Comparison of ENCODE assay signal across 15 cellular contexts in the genomic region with DNA sequence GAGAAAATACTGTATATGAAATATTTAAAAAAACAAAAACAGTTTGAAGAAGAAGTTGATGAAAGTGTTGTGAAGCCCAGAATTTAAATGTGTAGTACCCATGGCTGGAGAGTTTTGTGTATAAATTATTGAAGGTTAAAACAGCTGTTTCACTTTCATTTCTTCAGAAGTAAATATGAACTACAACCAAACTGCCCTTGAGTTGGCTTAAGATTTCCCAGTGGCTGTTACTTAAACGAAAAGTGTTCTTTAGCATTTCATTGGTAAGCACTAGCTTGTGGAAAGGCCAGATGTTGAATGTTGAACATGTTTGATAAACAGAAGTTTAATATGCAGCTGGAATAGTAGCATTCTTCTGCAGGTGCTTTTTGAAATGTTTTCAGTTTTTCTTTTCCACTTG.
DNase-seq lines count a peak whose midpoint lies in the region; ATAC-seq and TF ChIP-seq lines count a peak whose summit lies in the region.
"Had no signal": no experiment of that assay in that cellular context is flagged by ENCODE, and none has a peak within 500 bp of the region (broad histone marks: within the 10 kb centered on the region; RNA-seq: fewer than 3 reads in every experiment).

No MANE protein-coding gene starts in this region.

- H3K36me3 ChIP-seq in Loucy (ENCODE audit: insufficient read depth, low read length) (no peaks in the 10 kb centered on the region), Peyer's patch (no peaks in the 10 kb centered on the region)
- H3K36me3 ChIP-seq: neural progenitor cell had no signal

- H3K4me1 ChIP-seq in Loucy (ENCODE audit: insufficient read depth, low read length, poor library complexity, severe bottlenecking), result peaks cover 26% of the 10 kb centered on the region
- H3K4me1 ChIP-seq in Peyer's patch, result peaks cover 0 to 6% (median 0%) of the 10 kb centered on the region in 4 donors
- H3K4me1 ChIP-seq: neural progenitor cell had no signal

- H3K4me1 Mint-ChIP-seq in naive thymus-derived CD8-positive, alpha-beta T cell, result peaks cover 32 to 88% (median 74%) of the 10 kb centered on the region in 4 donors
- H3K4me1 Mint-ChIP-seq: neural progenitor cell, WTC11 had no signal

- H3K9me3 ChIP-seq in Loucy (ENCODE audit: insufficient read depth, low read depth, low read length) (no peaks in the 10 kb centered on the region), Peyer's patch (no peaks in the 10 kb centered on the region)

- ATAC-seq in naive thymus-derived CD8-positive, alpha-beta T cell, result peak; percentile 41 to 58
- ATAC-seq in HG03097 (IDR thresholded peaks at IDR 0.05; ENCODE audit: low FRiP score, unreplicated experiment), result no peak
- ATAC-seq in GM21528 (IDR thresholded peaks at IDR 0.05; ENCODE audit: low FRiP score, unreplicated experiment), result no peak
- ATAC-seq: WTC11 had no signal

- H3K4me3 Mint-ChIP-seq in naive thymus-derived CD8-positive, alpha-beta T cell, result peak overlapping the region; percentile 20 to 70 (median 56)
- H3K4me3 Mint-ChIP-seq: neural progenitor cell, WTC11 had no signal

- DNase-seq in GM10266 (ENCODE audit: extremely low spot score) (peak; percentile 38), choroid plexus epithelial cell (ENCODE audit: low read depth) (peak; percentile 20), Peyer's patch (no peak)
- DNase-seq in naive thymus-derived CD8-positive, alpha-beta T cell, result peak in 2 of 10 donors; percentile 16 to 20
- DNase-seq: aorta; DMS79; NCI-H226; SHP77 treated with DMSO at 0.1 percent for 48 hours; stimulated activated CD4-positive, alpha-beta T cell treated with anti-CD3 and anti-CD28 coated beads, Interleukin-1b, Interleukin-23, amount 100 ng/mL, for 48 hours had no signal

- no peaks in the 10 kb centered on the region for H3K9me2 ChIP-seq in Loucy (replicated peaks; ENCODE audit: low read depth, low read length)

- peak overlapping the region; percentile 77 for H3K4me2 ChIP-seq in Loucy (ENCODE audit: low read depth, low read length, poor library complexity, severe bottlenecking)
- H3K4me2 ChIP-seq: neural progenitor cell had no signal

- H3K27ac ChIP-seq in Peyer's patch, result no peak overlapping the region
- H3K27ac ChIP-seq: epithelial cell of prostate, neural progenitor cell had no signal

- H3K4me3 ChIP-seq in Loucy (ENCODE audit: low read length, poor library complexity, severe bottlenecking), result peak overlapping the region; percentile 52
- H3K4me3 ChIP-seq in choroid plexus epithelial cell (ENCODE audit: low read depth, low read length), result no peak overlapping the region
- H3K4me3 ChIP-seq in Peyer's patch, result no peak overlapping the region
- H3K4me3 ChIP-seq: neural progenitor cell had no signal

- H2AFZ ChIP-seq in Loucy (ENCODE audit: low read length), result no peak overlapping the region
- H2AFZ ChIP-seq: neural progenitor cell had no signal

- peaks cover 92% of the 10 kb centered on the region for H3K79me2 ChIP-seq in Loucy (ENCODE audit: insufficient read depth, low read length)

- peaks cover 40% of the 10 kb centered on the region for H4K20me1 ChIP-seq in Loucy (ENCODE audit: insufficient read depth, low read length, poor library complexity, severe bottlenecking)

- TF ChIP-seq CTCF in GM10266 (IDR thresholded peaks at IDR 0.05; ENCODE audit: control insufficient read depth, insufficient read depth, low read depth, missing control alignments) (no peak), Loucy (conservative IDR thresholded peaks at IDR 0.05; ENCODE audit: low read length) (no peak), choroid plexus epithelial cell (conservative IDR thresholded peaks at IDR 0.05; ENCODE audit: low read depth, low read length) (no peak), Peyer's patch (IDR thresholded peaks at IDR 0.05) (no peak)

- POLR2A ChIA-PET in naive thymus-derived CD8-positive, alpha-beta T cell (lab: Charles Lee), result interaction anchor here (0.6 to 1.7 kb wide), 2 partner anchors 50 to 240 kb away, joined by 4 read pairs; no protein-coding TSS in a partner anchor

- H3K27me3 ChIP-seq in Loucy (ENCODE audit: insufficient read depth, low read length, poor library complexity, severe bottlenecking) (no peaks in the 10 kb centered on the region), Peyer's patch (no peaks in the 10 kb centered on the region)
- H3K27me3 ChIP-seq: neural progenitor cell had no signal

- TF ChIP-seq POLR2A in Peyer's patch (IDR thresholded peaks at IDR 0.05), result no peak

- H3K9ac ChIP-seq in Loucy (ENCODE audit: low read depth, low read length, poor library complexity, severe bottlenecking), result peak overlapping the region; percentile 15
- H3K9ac ChIP-seq: neural progenitor cell had no signal

- H3K36me3 Mint-ChIP-seq in naive thymus-derived CD8-positive, alpha-beta T cell, result no peaks in the 10 kb centered on the region
- H3K36me3 Mint-ChIP-seq: neural progenitor cell, WTC11 had no signal

- H3K27ac Mint-ChIP-seq in naive thymus-derived CD8-positive, alpha-beta T cell, result peak overlapping the region in 8 of 10 donors; percentile 0 to 89 (median 56)
- H3K27ac Mint-ChIP-seq: neural progenitor cell, WTC11 had no signal

- H3K27me3 Mint-ChIP-seq in naive thymus-derived CD8-positive, alpha-beta T cell, result no peaks in the 10 kb centered on the region

- H3F3A ChIP-seq in Loucy (ENCODE audit: low read depth), result no peaks in the 10 kb centered on the region

- peaks cover 0 to 8% (median 0%) of the 10 kb centered on the region in 9 donors for H3K9me3 Mint-ChIP-seq in naive thymus-derived CD8-positive, alpha-beta T cell

Comparison
In these comparisons a context has a peak if more than half of its experiments do, and no peak if none do; other contexts are left out.
1. DNase-seq: peak in GM10266 (single experiment) and choroid plexus epithelial cell (single experiment); none in Peyer's patch (0 of 3).
2. ATAC-seq: peak in naive thymus-derived CD8-positive, alpha-beta T cell (2 of 2); none in HG03097 (single experiment) and GM21528 (single experiment).